16 cellular contexts compared by ENCODE assay signal in genomic region chr17:81261582-81262336, GRCh38.
"Had no signal": no experiment of that assay in that cellular context is flagged by ENCODE, and none has a peak within 500 bp of the region (broad histone marks: within the 10 kb centered on the region; RNA-seq: fewer than 3 reads in every experiment).

No MANE protein-coding gene starts in this region.

- ATAC-seq: esophagus mucosa; gastrocnemius medialis; left colon; left ventricle myocardium superior; naive thymus-derived CD4-positive, alpha-beta T cell had no signal

- H3K4me1 ChIP-seq: gastrocnemius medialis had no signal

- H3K4me3 ChIP-seq: dorsolateral prefrontal cortex, gastrocnemius medialis, lung, stomach had no signal

- H3K27me3 ChIP-seq: dorsolateral prefrontal cortex, gastrocnemius medialis, stomach had no signal

- DNase-seq: cortex of kidney; dorsolateral prefrontal cortex; effector CD8-positive, alpha-beta T cell; gastrocnemius medialis; left colon; left ventricle myocardium superior; mesendoderm; naive thymus-derived CD4-positive, alpha-beta T cell; nephron progenitor cell; small intestine; stimulated activated CD4-positive, alpha-beta T cell treated with anti-CD3 and anti-CD28 coated beads, Interleukin-12 subunit alpha, Interleukin-12 subunit beta, amount 100 ng/mL, for 4 hours; stimulated activated naive CD4-positive, alpha-beta T cell; stomach; substantia nigra had no signal

- H3K27ac ChIP-seq: dorsolateral prefrontal cortex, gastrocnemius medialis, stomach had no signal

- H3K9me3 ChIP-seq: gastrocnemius medialis, stomach had no signal
